In genomic region chr4:17545374-17546140, GRCh38 we compare ENCODE assay signal across 28 cellular contexts. TPM values are rescaled to one million over a fixed set of nuclear protein-coding genes. Genes with fewer than 3 reads are reported as not detected.
"Had no signal": no experiment of that assay in that cellular context is flagged by ENCODE, and none has a peak within 500 bp of the region (broad histone marks: within the 10 kb centered on the region; RNA-seq: fewer than 3 reads in every experiment).

No MANE protein-coding gene starts in this region.

- H3K9me3 Mint-ChIP-seq: activated CD8-positive, alpha-beta T cell treated with anti-CD3 and anti-CD28 coated beads for 36 hours; activated naive CD8-positive, alpha-beta T cell treated with anti-CD3 and anti-CD28 coated beads, Interleukin-2, amount 10 ng/mL, durations not matched to agents 7 days and 5 days; activated T-helper 17 cell treated with anti-CD3 and anti-CD28 coated beads, Interleukin-2, amount 50 U/mL, for 72 hours; immature natural killer cell; memory B cell; naive B cell; T-helper 2 cell treated with Interferon-gamma antibody and Interleukin-4, amounts not matched to agents 5 μg/mL and 100 μg/mL, for 36 hours had no signal

- H3K36me3 Mint-ChIP-seq: activated naive CD8-positive, alpha-beta T cell treated with anti-CD3 and anti-CD28 coated beads, Interleukin-2, amount 10 ng/mL, durations not matched to agents 7 days and 5 days; immature natural killer cell; memory B cell; naive B cell had no signal

- H3K27ac ChIP-seq: body of pancreas, coronary artery, gastrocnemius medialis, heart right ventricle, prostate gland, skin epidermis, vagina had no signal

- DNase-seq: activated CD4-positive, alpha-beta T cell treated with anti-CD3 and anti-CD28 coated beads for 48 hours; activated CD4-positive, CD25-positive, alpha-beta regulatory T cell; activated CD8-positive, alpha-beta T cell treated with anti-CD3 and anti-CD28 coated beads for 36 hours; activated naive CD4-positive, alpha-beta T cell treated with Interleukin-2 at 50 U/mL for 16 hours; activated naive CD8-positive, alpha-beta T cell treated with anti-CD3 and anti-CD28 coated beads, Interleukin-2, amount 10 ng/mL, durations not matched to agents 7 days and 5 days; activated T-cell treated with anti-CD3 and anti-CD28 coated beads, Interleukin-2, amount 50 U/mL, for 1 hour; body of pancreas; effector CD4-positive, alpha-beta T cell; gastrocnemius medialis; heart right ventricle; immature natural killer cell; kidney glomerular epithelial cell; left ventricle myocardium superior; naive B cell; right cardiac atrium; stimulated activated naive CD8-positive, alpha-beta T cell treated with anti-CD3 and anti-CD28 coated beads, Interleukin-15, Interleukin-2, amounts not matched to agents 100 U/mL and 50 U/mL, for 24 hours; trophoblast cell had no signal

- H3K4me3 Mint-ChIP-seq: activated CD8-positive, alpha-beta T cell treated with anti-CD3 and anti-CD28 coated beads for 36 hours; activated naive CD8-positive, alpha-beta T cell treated with anti-CD3 and anti-CD28 coated beads, Interleukin-2, amount 10 ng/mL, durations not matched to agents 7 days and 5 days; activated T-helper 17 cell treated with anti-CD3 and anti-CD28 coated beads, Interleukin-2, amount 50 U/mL, for 72 hours; memory B cell; naive B cell; neural crest cell; T-helper 2 cell treated with Interferon-gamma antibody and Interleukin-4, amounts not matched to agents 5 μg/mL and 100 μg/mL, for 36 hours had no signal

- ATAC-seq: activated CD8-positive, alpha-beta T cell treated with anti-CD3 and anti-CD28 coated beads for 36 hours; activated T-helper 17 cell treated with anti-CD3 and anti-CD28 coated beads, Interleukin-2, amount 50 U/mL, for 72 hours; body of pancreas; gastrocnemius medialis; heart right ventricle; left ventricle myocardium superior; right cardiac atrium; stimulated activated naive CD8-positive, alpha-beta T cell treated with anti-CD3 and anti-CD28 coated beads, Interleukin-15, Interleukin-2, amounts not matched to agents 100 U/mL and 50 U/mL, for 24 hours had no signal

- H3K27ac Mint-ChIP-seq: activated CD8-positive, alpha-beta T cell treated with anti-CD3 and anti-CD28 coated beads for 36 hours; activated naive CD8-positive, alpha-beta T cell treated with anti-CD3 and anti-CD28 coated beads, Interleukin-2, amount 10 ng/mL, durations not matched to agents 7 days and 5 days; activated T-helper 17 cell treated with anti-CD3 and anti-CD28 coated beads, Interleukin-2, amount 50 U/mL, for 72 hours; immature natural killer cell; memory B cell; T-helper 2 cell treated with Interferon-gamma antibody and Interleukin-4, amounts not matched to agents 5 μg/mL and 100 μg/mL, for 36 hours had no signal

- H3K4me1 Mint-ChIP-seq: activated T-helper 17 cell treated with anti-CD3 and anti-CD28 coated beads, Interleukin-2, amount 50 U/mL, for 72 hours; memory B cell had no signal

RNA-seq across cellular contexts. Expression of gene CLRN2, which starts 30.6 kb away (rescaled TPM):
- total RNA-seq: activated CD8-positive, alpha-beta T cell treated with anti-CD3 and anti-CD28 coated beads for 36 hours; activated naive CD8-positive, alpha-beta T cell treated with anti-CD3 and anti-CD28 coated beads, Interleukin-2, amount 10 ng/mL, durations not matched to agents 7 days and 5 days; activated T-helper 17 cell treated with anti-CD3 and anti-CD28 coated beads, Interleukin-2, amount 50 U/mL, for 72 hours; body of pancreas; cardiac septum; gastrocnemius medialis; heart right ventricle; left ventricle myocardium superior; mucosa of descending colon; neural crest cell; omental fat pad; prostate gland; right cardiac atrium; vagina had no signal
